ENCODE assay signal across 33 cellular contexts in genomic region chr7:86966920-86967319, GRCh38.
A peak's percentile ranks its signal among the peaks of the same experiment; 100 is the strongest.
DNase-seq lines count a peak whose midpoint lies in the region; ATAC-seq and TF ChIP-seq lines count a peak whose summit lies in the region.
"Had no signal": no experiment of that assay in that cellular context is flagged by ENCODE, and none has a peak within 500 bp of the region (broad histone marks: within the 10 kb centered on the region; RNA-seq: fewer than 3 reads in every experiment).

No MANE protein-coding gene starts in this region.

- H3K4me3 ChIP-seq in endodermal cell (ENCODE audit: low read length) (no peak overlapping the region), upper lobe of left lung (no peak overlapping the region)
- H3K4me3 ChIP-seq: adrenal gland, HAP-1, left ventricle myocardium inferior, right atrium auricular region, smooth muscle cell, upper lobe of right lung had no signal

- no peaks in the 10 kb centered on the region for H3K27me3 Mint-ChIP-seq in endodermal cell (ENCODE audit: insufficient read depth)
- H3K27me3 Mint-ChIP-seq: activated T-helper 17 cell treated with anti-CD3 and anti-CD28 coated beads, Interleukin-2, amount 50 U/mL, for 72 hours had no signal

- H3K27me3 ChIP-seq in endodermal cell (ENCODE audit: control insufficient read depth, insufficient read depth, low read length, poor library complexity, severe bottlenecking) (no peaks in the 10 kb centered on the region), upper lobe of left lung (no peaks in the 10 kb centered on the region)
- H3K27me3 ChIP-seq: adrenal gland, right atrium auricular region, upper lobe of right lung had no signal

- H3K9me3 ChIP-seq in endodermal cell (ENCODE audit: control insufficient read depth, low read length) = no peaks in the 10 kb centered on the region
- no peaks in the 10 kb centered on the region for H3K9me3 ChIP-seq in upper lobe of left lung
- H3K9me3 ChIP-seq: adrenal gland, HAP-1, left ventricle myocardium inferior, right atrium auricular region, SK-N-SH, upper lobe of right lung had no signal

- no peak overlapping the region for H3K4me3 Mint-ChIP-seq in endodermal cell
- H3K4me3 Mint-ChIP-seq: activated CD4-positive, alpha-beta T cell treated with anti-CD3 and anti-CD28 coated beads for 36 hours; activated CD8-positive, alpha-beta T cell treated with anti-CD3 and anti-CD28 coated beads for 36 hours; activated naive CD4-positive, alpha-beta T cell treated with anti-CD3 and anti-CD28 coated beads, Interleukin-2, amount 10 ng/mL, durations not matched to agents 7 days and 5 days; activated T-helper 17 cell treated with anti-CD3 and anti-CD28 coated beads, Interleukin-2, amount 50 U/mL, for 72 hours; CD4-positive, alpha-beta T cell; central memory CD8-positive, alpha-beta T cell; effector memory CD8-positive, alpha-beta T cell; T-helper 1 cell treated with Interleukin-12 subunit alpha and Interleukin-12 subunit beta and Interleukin-4 antibody, amounts not matched to agents 30 μg/mL and 1 μg/mL, for 36 hours had no signal

- no peak overlapping the region for H3K9ac ChIP-seq in endodermal cell (ENCODE audit: extremely low read depth, low read length, poor library complexity, severe bottlenecking)
- H3K9ac ChIP-seq: parathyroid adenoma, SK-N-SH had no signal

- TF ChIP-seq POLR2A in upper lobe of left lung (IDR thresholded peaks at IDR 0.05) = no peak

- no peaks in the 10 kb centered on the region for H3K9me3 Mint-ChIP-seq in endodermal cell
- H3K9me3 Mint-ChIP-seq: activated CD8-positive, alpha-beta T cell treated with anti-CD3 and anti-CD28 coated beads for 36 hours; activated naive CD4-positive, alpha-beta T cell treated with anti-CD3 and anti-CD28 coated beads, Interleukin-2, amount 10 ng/mL, durations not matched to agents 7 days and 5 days; activated T-helper 17 cell treated with anti-CD3 and anti-CD28 coated beads, Interleukin-2, amount 50 U/mL, for 72 hours; CD4-positive, alpha-beta T cell; central memory CD8-positive, alpha-beta T cell; effector memory CD8-positive, alpha-beta T cell; T-helper 1 cell treated with Interleukin-12 subunit alpha and Interleukin-12 subunit beta and Interleukin-4 antibody, amounts not matched to agents 30 μg/mL and 1 μg/mL, for 36 hours had no signal

- peaks cover 79% of the 10 kb centered on the region for H3K4me1 Mint-ChIP-seq in endodermal cell
- H3K4me1 Mint-ChIP-seq: activated naive CD4-positive, alpha-beta T cell treated with anti-CD3 and anti-CD28 coated beads, Interleukin-2, amount 10 ng/mL, durations not matched to agents 7 days and 5 days; activated T-helper 17 cell treated with anti-CD3 and anti-CD28 coated beads, Interleukin-2, amount 50 U/mL, for 72 hours; central memory CD8-positive, alpha-beta T cell had no signal

- peak overlapping the region; percentile 56 for H3K27ac Mint-ChIP-seq in endodermal cell
- H3K27ac Mint-ChIP-seq: activated CD4-positive, alpha-beta T cell treated with anti-CD3 and anti-CD28 coated beads for 36 hours; activated CD8-positive, alpha-beta T cell treated with anti-CD3 and anti-CD28 coated beads for 36 hours; activated naive CD4-positive, alpha-beta T cell treated with anti-CD3 and anti-CD28 coated beads, Interleukin-2, amount 10 ng/mL, durations not matched to agents 7 days and 5 days; activated T-helper 17 cell treated with anti-CD3 and anti-CD28 coated beads, Interleukin-2, amount 50 U/mL, for 72 hours; CD4-positive, alpha-beta T cell; effector memory CD8-positive, alpha-beta T cell; T-helper 1 cell treated with Interleukin-12 subunit alpha and Interleukin-12 subunit beta and Interleukin-4 antibody, amounts not matched to agents 30 μg/mL and 1 μg/mL, for 36 hours had no signal

- WGBS in endodermal cell (ENCODE audit: insufficient coverage in 1 of 2, insufficient read length in 1 of 2), 2 experiments = 90 to 100% methylated on average over 1 to 3 of the region's 3 CpGs
- 80 to 84% methylated on average over 3 of the region's 3 CpGs for WGBS in upper lobe of left lung, 2 donors

- H3K27ac ChIP-seq in 22Rv1 (peak overlapping the region; percentile 41), endodermal cell (ENCODE audit: low read depth, low read length) (no peak overlapping the region), upper lobe of left lung (no peak overlapping the region)
- H3K27ac ChIP-seq: adrenal gland, left ventricle myocardium inferior, parathyroid adenoma, right atrium auricular region, upper lobe of right lung had no signal

- peaks cover 47% of the 10 kb centered on the region for H3K4me1 ChIP-seq in endodermal cell (ENCODE audit: control insufficient read depth, insufficient read depth, low read length)
- peaks cover 0 to 9% (median 2%) of the 10 kb centered on the region in 4 donors for H3K4me1 ChIP-seq in upper lobe of left lung
- H3K4me1 ChIP-seq: adrenal gland, left ventricle myocardium inferior, parathyroid adenoma, right atrium auricular region, upper lobe of right lung had no signal

- TF ChIP-seq CTCF in 22Rv1 (IDR thresholded peaks at IDR 0.05) (no peak), endodermal cell (conservative IDR thresholded peaks at IDR 0.05) (no peak), upper lobe of left lung (IDR thresholded peaks at IDR 0.05) (no peak)

- ATAC-seq in GM18909 (IDR thresholded peaks at IDR 0.05; ENCODE audit: poor library complexity, unreplicated experiment) (peak; percentile 39), HG03045 (IDR thresholded peaks at IDR 0.05; ENCODE audit: unreplicated experiment) (peak; percentile 45), upper lobe of left lung (ENCODE audit: low FRiP score in 2 of 2) (no peak)
- ATAC-seq: activated CD4-positive, alpha-beta T cell treated with anti-CD3 and anti-CD28 coated beads for 36 hours; activated CD8-positive, alpha-beta T cell treated with anti-CD3 and anti-CD28 coated beads for 36 hours; activated T-helper 17 cell treated with anti-CD3 and anti-CD28 coated beads, Interleukin-2, amount 50 U/mL, for 72 hours; effector memory CD8-positive, alpha-beta T cell; Right ventricle myocardium inferior; upper lobe of right lung had no signal

- H3K36me3 Mint-ChIP-seq in endodermal cell (ENCODE audit: low read depth) = no peaks in the 10 kb centered on the region
- H3K36me3 Mint-ChIP-seq: activated naive CD4-positive, alpha-beta T cell treated with anti-CD3 and anti-CD28 coated beads, Interleukin-2, amount 10 ng/mL, durations not matched to agents 7 days and 5 days had no signal

- no peak for TF ChIP-seq EP300 in upper lobe of left lung (IDR thresholded peaks at IDR 0.05)

- H3K36me3 ChIP-seq in endodermal cell (ENCODE audit: control insufficient read depth, insufficient read depth, low read length) (no peaks in the 10 kb centered on the region), upper lobe of left lung (no peaks in the 10 kb centered on the region)
- H3K36me3 ChIP-seq: adrenal gland, HAP-1, left ventricle myocardium inferior, right atrium auricular region, upper lobe of right lung had no signal

- DNase-seq in endodermal cell (no peak), upper lobe of left lung (no peak), iPS-NIHi11 (ENCODE audit: low spot score) (no peak), D341Med (ENCODE audit: low spot score) (no peak), DMS53 treated with DMSO at 0.1 percent for 48 hours (lab: John Stamatoyannopoulos, UW; ENCODE audit: unreplicated experiment) (no peak)
- DNase-seq: activated CD4-positive, alpha-beta T cell treated with anti-CD3 and anti-CD28 coated beads for 36 hours; activated CD8-positive, alpha-beta T cell treated with anti-CD3 and anti-CD28 coated beads for 36 hours; activated naive CD4-positive, alpha-beta T cell treated with anti-CD3 and anti-CD28 coated beads, Interleukin-2, amount 10 ng/mL, durations not matched to agents 7 days and 5 days; adrenal gland; AML-193; CD4-positive, alpha-beta T cell; effector memory CD8-positive, alpha-beta T cell; islet precursor cell; left ventricle myocardium inferior; mesenchymal stem cell; NCI-H1105; NCI-H187 treated with DMSO at 0.1 percent for 48 hours; NCI-H524; NK-92 treated with Interleukin-12 subunit alpha and Interleukin-12 subunit beta, amount 100 ng/mL, for 24 hours; SK-N-SH; stimulated activated naive CD4-positive, alpha-beta T cell; upper lobe of right lung had no signal

Comparison
In these comparisons a context has a peak if more than half of its experiments do, and no peak if none do; other contexts are left out.
1. ATAC-seq: peak in GM18909 (single experiment) and HG03045 (single experiment); none in upper lobe of left lung (0 of 2).